In the genomic region with DNA sequence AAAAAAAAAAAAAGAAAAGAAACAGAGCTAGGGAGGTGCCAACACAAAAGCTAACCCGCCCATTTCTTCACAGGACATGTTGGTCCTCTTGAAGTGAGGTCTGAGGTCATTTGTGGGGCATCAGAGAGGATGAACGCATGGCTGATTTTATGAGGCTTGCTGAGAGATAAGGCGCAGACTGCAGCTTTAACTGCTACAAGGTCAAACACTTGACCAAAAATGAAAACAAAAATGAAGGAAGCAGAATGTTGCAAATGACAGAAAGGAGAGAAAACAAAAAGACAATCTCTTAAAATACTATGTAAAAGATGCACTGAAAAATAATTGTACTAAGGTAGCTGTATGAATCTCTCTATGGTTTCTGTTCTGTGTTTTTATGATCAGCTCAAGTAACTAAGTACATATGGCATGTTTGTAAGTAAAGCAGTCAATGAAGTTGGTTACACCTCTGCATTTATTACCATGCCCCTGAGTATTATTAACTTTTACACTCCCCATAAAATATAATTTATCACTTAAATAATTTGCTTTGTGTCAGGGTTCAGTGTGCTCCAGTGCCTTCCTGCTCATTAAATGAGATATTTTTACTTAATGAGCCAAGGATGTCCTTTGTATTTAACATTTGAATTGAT, we compare ENCODE assay signal across 19 cellular contexts.
A peak's percentile ranks its signal among the peaks of the same experiment; 100 is the strongest.
DNase-seq lines count a peak whose midpoint lies in the region; ATAC-seq, FAIRE-seq and TF ChIP-seq lines count a peak whose summit lies in the region.
"Had no signal": no experiment of that assay in that cellular context is flagged by ENCODE, and none has a peak within 500 bp of the region (broad histone marks: within the 10 kb centered on the region; RNA-seq: fewer than 3 reads in every experiment).

No MANE protein-coding gene starts in this region.

- TF ChIP-seq POLR2A in breast epithelium (IDR thresholded peaks at IDR 0.05) = no peak

- H3K4me1 ChIP-seq in PC-3 (ENCODE audit: insufficient read depth, low read length) (peaks cover 28% of the 10 kb centered on the region), keratinocyte (ENCODE audit: control insufficient read depth, extremely low read depth, insufficient read depth, low read length) (peaks cover 17% of the 10 kb centered on the region), breast epithelium (no peaks in the 10 kb centered on the region)
- H3K4me1 ChIP-seq: psoas muscle had no signal

- H3K9me3 ChIP-seq in PC-3 (ENCODE audit: low read length) (no peaks in the 10 kb centered on the region), keratinocyte (ENCODE audit: control insufficient read depth, low read depth, low read length) (no peaks in the 10 kb centered on the region), breast epithelium (no peaks in the 10 kb centered on the region)
- H3K9me3 ChIP-seq: psoas muscle, thoracic aorta had no signal

- CTCF ChIA-PET in PC-3 (lab: Charles Lee) = no interaction called here

- TF ChIP-seq CTCF in PC-3 (conservative IDR thresholded peaks at IDR 0.05; ENCODE audit: low read depth, low read length) (no peak), keratinocyte (optimal IDR thresholded peaks at IDR 0.05 in 1 of 3, IDR thresholded peaks at IDR 0.05 in 1 of 3, conservative IDR thresholded peaks at IDR 0.05 in 1 of 3; ENCODE audit: extremely low read depth in 1 of 3, insufficient read depth in 2 of 3, low read length in 3 of 3) (no peak), breast epithelium (IDR thresholded peaks at IDR 0.05) (no peak)

- no peak for ATAC-seq in PC-3
- no peak for ATAC-seq in left cardiac atrium
- ATAC-seq: GM12878, psoas muscle had no signal

- no peaks in the 10 kb centered on the region for H3K9me2 ChIP-seq in PC-3 (replicated peaks; ENCODE audit: low read length)

- dilution Hi-C loops in keratinocyte (cut with MboI; ENCODE audit: extremely low pct_ligation_motif_present, low sequenced_read_pairs) = no loop called here

- H3K4me3 ChIP-seq in PC-3 (ENCODE audit: low read length) = no peak overlapping the region
- H3K4me3 ChIP-seq in keratinocyte (ENCODE audit: control insufficient read depth in 2 of 3, extremely low read depth in 1 of 3, insufficient read depth in 2 of 3, low read depth in 1 of 3, low read length in 3 of 3) = no peak overlapping the region
- no peak overlapping the region for H3K4me3 ChIP-seq in breast epithelium
- H3K4me3 ChIP-seq: GM12878, psoas muscle, thoracic aorta had no signal

- intact Hi-C loops in PC-3 (cut with micrococcal nuclease) (loop anchor here (10.0 kb wide), 1 partner anchor 736 kb away; no protein-coding TSS in a partner anchor), left cardiac atrium (cut with DNase I) (no loop called here), breast epithelium (cut with DNase I; ENCODE audit: low total_unique reads) (no loop called here)

- peak; percentile 41 for FAIRE-seq in keratinocyte (lab: Jason Lieb, UNC)
- FAIRE-seq: GM12878, islet of Langerhans had no signal

- H3K27me3 ChIP-seq in PC-3 (ENCODE audit: low read length) (no peaks in the 10 kb centered on the region), keratinocyte (ENCODE audit: control insufficient read depth, extremely low read depth, insufficient read depth, low read length) (no peaks in the 10 kb centered on the region), breast epithelium (no peaks in the 10 kb centered on the region)

- H3K9ac ChIP-seq in PC-3 (ENCODE audit: low read length) (no peak overlapping the region), keratinocyte (ENCODE audit: control insufficient read depth, extremely low read depth, insufficient read depth, low read length) (no peak overlapping the region)

- H4K20me1 ChIP-seq in PC-3 (ENCODE audit: low read length) (peaks cover 8% of the 10 kb centered on the region), keratinocyte (ENCODE audit: control insufficient read depth, extremely low read depth, insufficient read depth, low read length) (no peaks in the 10 kb centered on the region)

- BruUV-seq in PC-3 (replicated peaks; lab: Mats Ljungman, UMichigan) = no TSS peak

- no peak overlapping the region for H3K27ac ChIP-seq in PC-3 (ENCODE audit: low read length)
- no peak overlapping the region for H3K27ac ChIP-seq in keratinocyte (ENCODE audit: control insufficient read depth, insufficient read depth, low read length)
- no peak overlapping the region for H3K27ac ChIP-seq in caudate nucleus (ENCODE audit: low read depth, low read length)
- H3K27ac ChIP-seq in breast epithelium = no peak overlapping the region
- H3K27ac ChIP-seq: psoas muscle, thoracic aorta had no signal

- H3K79me2 ChIP-seq in PC-3 (ENCODE audit: low read length) (no peaks in the 10 kb centered on the region), keratinocyte (ENCODE audit: control insufficient read depth, insufficient read depth, low read length) (no peaks in the 10 kb centered on the region)

- H3K36me3 ChIP-seq in PC-3 (ENCODE audit: low read depth, low read length) = peaks cover 42% of the 10 kb centered on the region
- H3K36me3 ChIP-seq in keratinocyte (ENCODE audit: control insufficient read depth in 2 of 2, extremely low read depth in 1 of 2, insufficient read depth in 2 of 2, low read length in 2 of 2) = no peaks in the 10 kb centered on the region
- H3K36me3 ChIP-seq in breast epithelium = no peaks in the 10 kb centered on the region
- H3K36me3 ChIP-seq: thoracic aorta had no signal

- POLR2A ChIA-PET in PC-3 (lab: Charles Lee; ENCODE audit: unreplicated experiment) = interaction anchor here (0.6 kb wide), 2 partner anchors 127 to 440 kb away, joined by 6 to 36 read pairs; no protein-coding TSS in a partner anchor

- no peaks in the 10 kb centered on the region for H3K9me1 ChIP-seq in keratinocyte (ENCODE audit: control insufficient read depth, extremely low read depth, insufficient read depth, low read length)

- DNase-seq in COLO668 (lab: John Stamatoyannopoulos, UW; ENCODE audit: unreplicated experiment) (peak; percentile 30), HT-29 (ENCODE audit: low spot score) (peak; percentile 77), PC-3 (peak; percentile 46), keratinocyte (ENCODE audit: low read depth, low spot score) (no peak), caudate nucleus (lab: John Stamatoyannopoulos, UW) (no peak), left cardiac atrium (no peak), breast epithelium (ENCODE audit: low spot score in 2 of 2) (no peak)
- no peak for DNase-seq in activated CD4-positive, alpha-beta T cell treated with anti-CD3 and anti-CD28 coated beads, Interleukin-2, amount 50 U/mL, for 4 hours
- DNase-seq: activated CD4-positive, alpha-beta T cell treated with anti-CD3 and anti-CD28 coated beads for 48 hours; activated T-cell treated with anti-CD3 and anti-CD28 coated beads, Interleukin-2, amount 50 U/mL, for 1 hour; cerebellar nuclear complex; DND-41; KG1; NCI-H226; psoas muscle; T-helper 1 cell had no signal

- H2AFZ ChIP-seq in PC-3 (ENCODE audit: low read length) (no peak overlapping the region), keratinocyte (ENCODE audit: control insufficient read depth, low read length) (no peak overlapping the region)

- H3F3A ChIP-seq in PC-3 (ENCODE audit: low read length, unreplicated experiment) = peaks cover 17% of the 10 kb centered on the region

- H3K4me2 ChIP-seq in PC-3 (ENCODE audit: low read length) = no peak overlapping the region
- H3K4me2 ChIP-seq in keratinocyte (ENCODE audit: control insufficient read depth, extremely low read depth, insufficient read depth, low read depth, low read length) = no peak overlapping the region

Comparison
In these comparisons a context has a peak if more than half of its experiments do, and no peak if none do; other contexts are left out.
1. DNase-seq: peak in COLO668 (single experiment), HT-29 (single experiment) and PC-3 (single experiment); none in keratinocyte (single experiment), caudate nucleus (0 of 61), activated CD4-positive, alpha-beta T cell treated with anti-CD3 and anti-CD28 coated beads, Interleukin-2, amount 50 U/mL, for 4 hours (0 of 2), left cardiac atrium (single experiment) and breast epithelium (0 of 2).